ENCODE assay signal across 1 cellular context in genomic region chr19:4556574-4557185, GRCh38.
TF ChIP-seq lines count a peak whose summit lies in the region.

No MANE protein-coding gene starts in this region.

TF ChIP-seq in WTC11, 78 proteins besides CTCF, POLR2A, EP300 and RAD21 (continued from another document):
- TF ChIP-seq STAT6 (CRISPR knock-in tag; conservative IDR thresholded peaks at IDR 0.05; ENCODE audit: low read depth) (no peak), NR1H2 (CRISPR knock-in tag; IDR thresholded peaks at IDR 0.05) (no peak), ETV6 (CRISPR knock-in tag; IDR thresholded peaks at IDR 0.05) (no peak), SMAD3 (CRISPR knock-in tag; IDR thresholded peaks at IDR 0.05; ENCODE audit: borderline replicate concordance) (no peak), ELF4 (CRISPR knock-in tag; IDR thresholded peaks at IDR 0.05; ENCODE audit: low read depth) (no peak), NFE2L1 (CRISPR knock-in tag; IDR thresholded peaks at IDR 0.05) (no peak), ZBTB21 (CRISPR knock-in tag; IDR thresholded peaks at IDR 0.05; ENCODE audit: borderline replicate concordance) (no peak)
- TF ChIP-seq, protein P1, sequence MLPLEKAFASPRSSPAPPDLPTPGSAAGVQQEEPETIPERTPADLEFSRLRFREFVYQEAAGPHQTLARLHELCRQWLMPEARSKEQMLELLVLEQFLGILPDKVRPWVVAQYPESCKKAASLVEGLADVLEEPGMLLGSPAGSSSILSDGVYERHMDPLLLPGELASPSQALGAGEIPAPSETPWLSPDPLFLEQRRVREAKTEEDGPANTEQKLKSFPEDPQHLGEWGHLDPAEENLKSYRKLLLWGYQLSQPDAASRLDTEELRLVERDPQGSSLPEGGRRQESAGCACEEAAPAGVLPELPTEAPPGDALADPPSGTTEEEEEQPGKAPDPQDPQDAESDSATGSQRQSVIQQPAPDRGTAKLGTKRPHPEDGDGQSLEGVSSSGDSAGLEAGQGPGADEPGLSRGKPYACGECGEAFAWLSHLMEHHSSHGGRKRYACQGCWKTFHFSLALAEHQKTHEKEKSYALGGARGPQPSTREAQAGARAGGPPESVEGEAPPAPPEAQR (CRISPR knock-in tag; IDR thresholded peaks at IDR 0.05) = no peak
